In genomic region chr9:125746774-125747052, GRCh38 we compare ENCODE assay signal across 8 cellular contexts. TPM values are rescaled to one million over a fixed set of nuclear protein-coding genes. Genes with fewer than 3 reads are reported as not detected.
DNase-seq lines count a peak whose midpoint lies in the region; ATAC-seq, FAIRE-seq and TF ChIP-seq lines count a peak whose summit lies in the region.

No MANE protein-coding gene starts in this region.

- H4K20me1 ChIP-seq in BLaER1 treated with 17β-estradiol and CSF1 and Interleukin-3, amounts not matched to agents 10 nM and 100 nM: peaks cover 0 to 44% (median 23%) of the 10 kb centered on the region in 11 experiments; a peak in 15 of 22 replicates
- H4K20me1 ChIP-seq in GM12878 (ENCODE audit: control insufficient read depth, insufficient read depth): no peaks in the 10 kb centered on the region

- WGBS in GM12878 (ENCODE audit: insufficient coverage, insufficient replicate concordance, low lambda C conversion rate, missing lambda C conversion rate): under 1% methylated on average over 19 of the region's 46 CpGs

- TF ChIP-seq CTCF in GM12878 (IDR thresholded peaks at IDR 0.05 in 2 of 3, conservative IDR thresholded peaks at IDR 0.05 in 1 of 3; ENCODE audit: control insufficient read depth in 2 of 3, extremely low read depth in 1 of 3, insufficient read depth in 1 of 3, low read depth in 3 of 3, low read length in 3 of 3) (no peak), GM20000 (IDR thresholded peaks at IDR 0.05; ENCODE audit: extremely low read depth, missing control alignments) (no peak)

- H3K4me1 ChIP-seq in BLaER1 treated with 17β-estradiol and CSF1 and Interleukin-3, amounts not matched to agents 10 nM and 100 nM: peaks cover 15 to 29% (median 20%) of the 10 kb centered on the region in 10 experiments; a peak in 19 of 20 replicates
- peaks cover 7% of the 10 kb centered on the region for H3K4me1 ChIP-seq in GM12878 (ENCODE audit: control insufficient read depth, insufficient read depth, low read length)

- DNase-seq in GM12878 (ENCODE audit: low read depth, low spot score) (no peak), naive B cell (no peak), GM20000 (ENCODE audit: low spot score) (no peak), AG08396 (ENCODE audit: low spot score) (no peak), DMS79 treated with DMSO at 0.1 percent for 48 hours (lab: John Stamatoyannopoulos, UW) (no peak)

- no peak for TF ChIP-seq POLR2A in GM12878 (IDR thresholded peaks at IDR 0.05; ENCODE audit: low read depth, low read length)

- POLR2A ChIA-PET in GM12878 (lab: Charles Lee): interaction anchor here (0.6 to 1.2 kb wide), 4 partner anchors 100 to 156 kb away, joined by 3 to 4 read pairs (median 3); no protein-coding TSS in a partner anchor

- H3K27me3 Mint-ChIP-seq in naive B cell: no peaks in the 10 kb centered on the region

- in situ Hi-C loops in GM12878 (cut with MboI): no loop called here

- peak overlapping the region; percentile 56 to 87 (median 77); a peak in 21 of 22 replicates for H3K27ac ChIP-seq in BLaER1 treated with 17β-estradiol and CSF1 and Interleukin-3, amounts not matched to agents 10 nM and 100 nM
- no peak overlapping the region; the same call in 1 of the 2 replicates for H3K27ac ChIP-seq in GM12878 (ENCODE audit: control insufficient read depth, insufficient read depth)

- intact Hi-C loops in GM12878 (cut with micrococcal nuclease; ENCODE audit: unreplicated experiment): loop anchor here (1.0 to 5.0 kb wide), 3 partner anchors 39 to 189 kb away; partner anchors contain the start of gene MAPKAP1

- no peak for TF ChIP-seq EP300 in GM12878 (IDR thresholded peaks at IDR 0.05; ENCODE audit: borderline replicate concordance in 1 of 2, control insufficient read depth in 1 of 2, low read depth in 2 of 2, low read length in 2 of 2)

- RAD21 ChIA-PET in GM12878 (lab: Charles Lee; ENCODE audit: unreplicated experiment): interaction anchor here (1.0 to 1.8 kb wide), 5 partner anchors 44 to 188 kb away, joined by 3 to 8 read pairs (median 5); no protein-coding TSS in a partner anchor

- H3K4me1 Mint-ChIP-seq in naive B cell: peaks cover 12 to 31% (median 26%) of the 10 kb centered on the region in 3 donors

- H3K4me2 ChIP-seq in BLaER1 treated with 17β-estradiol and CSF1 and Interleukin-3, amounts not matched to agents 10 nM and 100 nM: peak overlapping the region in 10 of 11 experiments; percentile 21 to 97 (median 94); a peak in 17 of 22 replicates
- no peak overlapping the region for H3K4me2 ChIP-seq in GM12878 (ENCODE audit: control insufficient read depth, insufficient read depth)

- H3K4me3 ChIP-seq in BLaER1 treated with 17β-estradiol and CSF1 and Interleukin-3, amounts not matched to agents 10 nM and 100 nM: peak overlapping the region; percentile 70 to 91 (median 80)
- H3K4me3 ChIP-seq in GM12878: no peak overlapping the region; the same call in 1 of the 2 replicates

- SMC1A ChIA-PET in GM12878 (lab: Charles Lee; ENCODE audit: uncharacterized antibody, unreplicated experiment): interaction anchor here (1.6 kb wide), 1 partner anchor 11 kb away, joined by 6 read pairs; no protein-coding TSS in a partner anchor

- ATAC-seq in HG03045 (IDR thresholded peaks at IDR 0.05; ENCODE audit: unreplicated experiment) (peak; percentile 17), GM12878 (no peak), naive B cell (ENCODE audit: low read depth in 2 of 2) (peak; percentile 4 to 5), HG02763 (IDR thresholded peaks at IDR 0.05; ENCODE audit: unreplicated experiment) (no peak)

- peaks cover 32 to 46% (median 45%) of the 10 kb centered on the region in 11 experiments for H3K27me3 ChIP-seq in BLaER1 treated with 17β-estradiol and CSF1 and Interleukin-3, amounts not matched to agents 10 nM and 100 nM
- H3K27me3 ChIP-seq in GM12878 (replicated peaks in 1 of 2; ENCODE audit: control insufficient read depth in 2 of 2, insufficient read depth in 2 of 2, low read length in 1 of 2): no peaks in the 10 kb centered on the region

- peaks cover 0 to 33% (median 4%) of the 10 kb centered on the region in 11 experiments; a peak in 7 of 22 replicates for H3K36me3 ChIP-seq in BLaER1 treated with 17β-estradiol and CSF1 and Interleukin-3, amounts not matched to agents 10 nM and 100 nM
- no peaks in the 10 kb centered on the region for H3K36me3 ChIP-seq in GM12878 (ENCODE audit: control insufficient read depth in 2 of 2, insufficient read depth in 2 of 2, low read length in 1 of 2)

- H3K36me3 Mint-ChIP-seq in naive B cell: no peaks in the 10 kb centered on the region

- peak overlapping the region; percentile 75 to 88 (median 85) for H3K9ac ChIP-seq in BLaER1 treated with 17β-estradiol and CSF1 and Interleukin-3, amounts not matched to agents 10 nM and 100 nM
- H3K9ac ChIP-seq in GM12878 (ENCODE audit: control insufficient read depth, insufficient read depth, low read length): peak overlapping the region; percentile 73; the same call in 1 of the 2 replicates

- CTCF ChIA-PET in GM12878 (lab: Yijun Ruan, JAX): interaction anchor here (1.4 kb wide), 1 partner anchor 188 kb away, joined by 9 read pairs; no protein-coding TSS in a partner anchor

- no peak for TF ChIP-seq RAD21 in GM12878 (IDR thresholded peaks at IDR 0.05; ENCODE audit: insufficient read depth, low read depth, low read length)

- no peak for FAIRE-seq in GM12878 (lab: Jason Lieb, UNC)

- no TSS peak for BruUV-seq in GM12878 (replicated peaks; lab: Mats Ljungman, UMichigan)

- H3K9me3 Mint-ChIP-seq in naive B cell: no peaks in the 10 kb centered on the region

- H3K79me2 ChIP-seq in GM12878 (ENCODE audit: control insufficient read depth, insufficient read depth, low read length): peaks cover 45% of the 10 kb centered on the region

- no peaks in the 10 kb centered on the region for H3K9me3 ChIP-seq in BLaER1 treated with 17β-estradiol and CSF1 and Interleukin-3, amounts not matched to agents 10 nM and 100 nM (replicated peaks in 1 of 11)
- H3K9me3 ChIP-seq in GM12878 (replicated peaks; ENCODE audit: control insufficient read depth, insufficient read depth, low read length): no peaks in the 10 kb centered on the region

- no peak overlapping the region; the same call in 1 of the 2 replicates for H2AFZ ChIP-seq in GM12878 (ENCODE audit: control insufficient read depth, low read depth, low read length)

- peak overlapping the region in 3 of 8 donors; percentile 93 to 99 (median 97) for H3K4me3 Mint-ChIP-seq in naive B cell

- no peak overlapping the region for H3K27ac Mint-ChIP-seq in naive B cell

TF ChIP-seq in GM12878, 131 proteins besides CTCF, POLR2A, EP300 and RAD21:
- TF ChIP-seq POLR2AphosphoS2 (IDR thresholded peaks at IDR 0.05; ENCODE audit: low read depth, low read length) (no peak), EGR1 (IDR thresholded peaks at IDR 0.05; ENCODE audit: borderline replicate concordance in 1 of 2, low read depth in 2 of 2, low read length in 2 of 2) (peak in 1 of 2 experiments; percentile 78; a peak in 1 of 3 replicates)
TF ChIP-seq in GM12878: peak in this region for 1.

RNA-seq across cellular contexts. Expression of gene PBX3, which starts 0.5 kb away (rescaled TPM):
- total RNA-seq in GM12878 (2013; cell fraction: nucleolus; rRNA removed): 530 and 531 TPM in 2 replicates
- 22.9 and 24.5 TPM in 2 replicates for total RNA-seq in GM12878 (2014; rRNA removed)
- total RNA-seq in GM12878 (2014; rRNA removed; fragmentation: Illumina TruSeq; extraction: Trizol): 21.3 and 23.3 TPM in 2 replicates
- total RNA-seq in GM12878 (2021): 33.4 and 34.6 TPM in 2 replicates
- polyA plus RNA-seq in GM12878 (2011; ENCODE audit: low read depth): 20.7 TPM
- polyA plus RNA-seq in GM12878 (2011; rRNA removed): 146 and 184 TPM in 2 replicates
- 71.8 and 77.9 TPM in 2 replicates for polyA plus RNA-seq in GM12878 (2011; cell fraction: cytosol; rRNA removed)
- 159 and 168 TPM in 2 replicates for polyA plus RNA-seq in GM12878 (2011; cell fraction: nucleus; rRNA removed)
- 26.8 and 29.0 TPM in 2 replicates for polyA plus RNA-seq in GM12878 (2012)
- polyA plus RNA-seq in GM12878 (2014; fragmentation: Illumina TruSeq; extraction: Trizol): 21.5 and 26.9 TPM in 2 replicates
- polyA plus RNA-seq in GM12878 (2014; fragmentation: Nextera tagmentation; extraction: Ambion mirVana): 1 to 10 TPM; 6.7 to 9.1 TPM
- 27.6 and 38.2 TPM in 2 replicates for polyA plus RNA-seq in GM12878 (2014; rRNA removed)
- 10 to 100 TPM in 1 of 2 experiments, 1 to 10 TPM in 1; 9.5 to 13.3 TPM for polyA plus RNA-seq in GM12878 (2016; fragmentation: Nextera tagmentation; extraction: Ambion mirVana)
- polyA minus RNA-seq in GM12878 (2011; rRNA and poly(A)+ RNA removed): 168 and 196 TPM in 2 replicates
- 48.8 and 54.7 TPM in 2 replicates for polyA minus RNA-seq in GM12878 (2011; cell fraction: cytosol; rRNA and poly(A)+ RNA removed)
- polyA minus RNA-seq in GM12878 (2011; cell fraction: nucleus; rRNA and poly(A)+ RNA removed): 771 and 1,558 TPM in 2 replicates
- 10 to 100 TPM in 3 of 6 donors, 1 to 10 TPM in 3; 7.5 to 15.8 (median 10.1) TPM for polyA plus RNA-seq in naive B cell (ENCODE audit: low read depth in 6 of 6)

RNA-seq across cellular contexts. Expression of gene MAPKAP1, which starts 39.7 kb away (rescaled TPM):
- total RNA-seq in GM12878 (2013; cell fraction: nucleolus; rRNA removed): 256 and 276 TPM in 2 replicates
- total RNA-seq in GM12878 (2014; rRNA removed) (106 and 126 TPM in 2 replicates), GM12878 (2014; rRNA removed; fragmentation: Illumina TruSeq; extraction: Trizol) (78.0 and 83.0 TPM in 2 replicates), GM12878 (2021) (98.0 and 107 TPM in 2 replicates)
- polyA plus RNA-seq in GM12878 (2011; ENCODE audit: low read depth): 45.0 TPM
- polyA plus RNA-seq in GM12878 (2011; rRNA removed) (159 and 188 TPM in 2 replicates), GM12878 (2014; fragmentation: Illumina TruSeq; extraction: Trizol) (111 and 113 TPM in 2 replicates), GM12878 (2014; fragmentation: Nextera tagmentation; extraction: Ambion mirVana) (10 to 100 TPM in 1 of 2 experiments, 1 to 10 TPM in 1; 5.1 to 11.7 TPM), GM12878 (2014; rRNA removed) (94.5 and 109 TPM in 2 replicates), GM12878 (2016; fragmentation: Nextera tagmentation; extraction: Ambion mirVana) (100 to 1,000 TPM; 102 to 111 TPM), naive B cell (ENCODE audit: low read depth in 6 of 6) (10 to 100 TPM; 62.4 to 76.1 (median 67.7) TPM)
- 130 and 173 TPM in 2 replicates for polyA plus RNA-seq in GM12878 (2011; cell fraction: cytosol; rRNA removed)
- 145 and 148 TPM in 2 replicates for polyA plus RNA-seq in GM12878 (2011; cell fraction: nucleus; rRNA removed)
- polyA plus RNA-seq in GM12878 (2012): 56.7 and 64.6 TPM in 2 replicates
- 175 and 230 TPM in 2 replicates for polyA minus RNA-seq in GM12878 (2011; rRNA and poly(A)+ RNA removed)
- polyA minus RNA-seq in GM12878 (2011; cell fraction: cytosol; rRNA and poly(A)+ RNA removed): 27.7 and 30.5 TPM in 2 replicates
- polyA minus RNA-seq in GM12878 (2011; cell fraction: nucleus; rRNA and poly(A)+ RNA removed): 143 and 252 TPM in 2 replicates

Comparison
In these comparisons a context has a peak if more than half of its experiments do, and no peak if none do; other contexts are left out.
1. ATAC-seq: peak in HG03045 (single experiment) and naive B cell (2 of 2); none in GM12878 (single experiment) and HG02763 (single experiment).